Comparison of ENCODE assay signal across 15 cellular contexts in genomic region chr10:34495938-34496337, GRCh38.
"Had no signal": no experiment of that assay in that cellular context is flagged by ENCODE, and none has a peak within 500 bp of the region (broad histone marks: within the 10 kb centered on the region; RNA-seq: fewer than 3 reads in every experiment).

No MANE protein-coding gene starts in this region.

- H3K36me3 Mint-ChIP-seq: stimulated activated memory B cell treated with anti-CD40 and anti-IgM and Interleukin-4, amounts not matched to agents 10 μg/mL and 1 μg/mL and 100 μg/mL, for 72 hours had no signal

- H3K4me3 Mint-ChIP-seq: stimulated activated memory B cell treated with anti-CD40 and anti-IgM and Interleukin-4, amounts not matched to agents 10 μg/mL and 1 μg/mL and 100 μg/mL, for 72 hours; T-helper 2 cell treated with Interferon-gamma antibody and Interleukin-4, amounts not matched to agents 5 μg/mL and 100 μg/mL, for 36 hours had no signal

- H3K4me1 ChIP-seq: right atrium auricular region, transverse colon had no signal

- ATAC-seq: lower lobe of right lung; stimulated activated memory B cell treated with anti-CD40 and anti-IgM and Interleukin-4, amounts not matched to agents 10 μg/mL and 1 μg/mL and 100 μg/mL, for 72 hours had no signal

- DNase-seq: activated CD4-positive, alpha-beta T cell treated with anti-CD3 and anti-CD28 coated beads, Interleukin-2, amount 50 U/mL, for 1 hour; activated naive CD4-positive, alpha-beta T cell treated with anti-CD3 and anti-CD28 coated beads, Interleukin-2, amount 50 U/mL, for 16 hours; central memory CD4-positive, alpha-beta T cell; cortex of kidney; effector CD8-positive, alpha-beta T cell; hippocampal formation; kidney glomerular epithelial cell; lower lobe of right lung; midbrain; stimulated activated CD4-positive, alpha-beta T cell treated with anti-CD3 and anti-CD28 coated beads, Interleukin-1b, Interleukin-23, amount 100 ng/mL, for 48 hours; transverse colon had no signal

- H3K27ac Mint-ChIP-seq: stimulated activated memory B cell treated with anti-CD40 and anti-IgM and Interleukin-4, amounts not matched to agents 10 μg/mL and 1 μg/mL and 100 μg/mL, for 72 hours; T-helper 2 cell treated with Interferon-gamma antibody and Interleukin-4, amounts not matched to agents 5 μg/mL and 100 μg/mL, for 36 hours had no signal

- H3K27me3 Mint-ChIP-seq: stimulated activated memory B cell treated with anti-CD40 and anti-IgM and Interleukin-4, amounts not matched to agents 10 μg/mL and 1 μg/mL and 100 μg/mL, for 72 hours had no signal

- H3K9me3 ChIP-seq: adrenal gland, lower lobe of right lung, right atrium auricular region, transverse colon had no signal

- H3K4me1 Mint-ChIP-seq: stimulated activated memory B cell treated with anti-CD40 and anti-IgM and Interleukin-4, amounts not matched to agents 10 μg/mL and 1 μg/mL and 100 μg/mL, for 72 hours had no signal

- H3K9me3 Mint-ChIP-seq: T-helper 2 cell treated with Interferon-gamma antibody and Interleukin-4, amounts not matched to agents 5 μg/mL and 100 μg/mL, for 36 hours had no signal

- H3K27ac ChIP-seq: adrenal gland, lower lobe of right lung, right atrium auricular region, transverse colon had no signal

- H3K36me3 ChIP-seq: adrenal gland, lower lobe of right lung, right atrium auricular region, transverse colon had no signal

- H3K27me3 ChIP-seq: adrenal gland, right atrium auricular region, transverse colon had no signal

- H3K4me3 ChIP-seq: adrenal gland, lower lobe of right lung, right atrium auricular region, transverse colon had no signal
